Comparison of ENCODE assay signal across 14 cellular contexts in genomic region chr4:13248621-13249298, GRCh38.
DNase-seq lines count a peak whose midpoint lies in the region; ATAC-seq, FAIRE-seq and TF ChIP-seq lines count a peak whose summit lies in the region.
"Had no signal": no experiment of that assay in that cellular context is flagged by ENCODE, and none has a peak within 500 bp of the region (broad histone marks: within the 10 kb centered on the region; RNA-seq: fewer than 3 reads in every experiment).

No MANE protein-coding gene starts in this region.

- DNase-seq in AG08395 (ENCODE audit: low spot score) (peak; percentile 7), H7 (peak; percentile 37), RWPE2 (ENCODE audit: low spot score) (no peak), glutamatergic neuron (no peak), SK-N-DZ (ENCODE audit: low spot score) (no peak), prostate gland (ENCODE audit: low spot score) (no peak), GM12892 (ENCODE audit: insufficient read length) (no peak), NCI-H146 treated with DMSO at 0.1 percent for 48 hours (lab: John Stamatoyannopoulos, UW; ENCODE audit: unreplicated experiment) (no peak)
- DNase-seq: activated CD8-positive, alpha-beta T cell treated with anti-CD3 and anti-CD28 coated beads, Interleukin-2, amount 10 ng/mL, durations not matched to agents 7 days and 5 days; activated naive CD8-positive, alpha-beta T cell treated with anti-CD3 and anti-CD28 coated beads, Interleukin-2, amount 50 U/mL, for 24 hours; effector CD4-positive, alpha-beta T cell; nephron progenitor cell; stimulated activated naive CD4-positive, alpha-beta T cell treated with Interleukin-2 at 50 U/mL for 16 hours had no signal

- no peaks in the 10 kb centered on the region for H3K4me1 Mint-ChIP-seq in glutamatergic neuron (ENCODE audit: low read depth, unreplicated experiment)
- H3K4me1 Mint-ChIP-seq: activated naive CD8-positive, alpha-beta T cell treated with anti-CD3 and anti-CD28 coated beads, Interleukin-2, amount 50 U/mL, for 24 hours had no signal

- H3K36me3 ChIP-seq in H7 (replicated peaks; ENCODE audit: control insufficient read depth, insufficient read depth, low read length) (no peaks in the 10 kb centered on the region), RWPE2 (ENCODE audit: low read depth) (no peaks in the 10 kb centered on the region), prostate gland (no peaks in the 10 kb centered on the region)

- H3K36me3 Mint-ChIP-seq in glutamatergic neuron (ENCODE audit: unreplicated experiment) = peaks cover 7% of the 10 kb centered on the region

- no peak for TF ChIP-seq POLR2A in prostate gland (IDR thresholded peaks at IDR 0.05)
- no peak for TF ChIP-seq POLR2A in GM12892 (IDR thresholded peaks at IDR 0.05; ENCODE audit: low read depth, low read length)

- H3K4me3 Mint-ChIP-seq in glutamatergic neuron (ENCODE audit: unreplicated experiment) = no peak overlapping the region
- H3K4me3 Mint-ChIP-seq: activated CD8-positive, alpha-beta T cell treated with anti-CD3 and anti-CD28 coated beads, Interleukin-2, amount 10 ng/mL, durations not matched to agents 7 days and 5 days; activated naive CD8-positive, alpha-beta T cell treated with anti-CD3 and anti-CD28 coated beads, Interleukin-2, amount 50 U/mL, for 24 hours; nephron progenitor cell had no signal

- FAIRE-seq in GM12892 (lab: Jason Lieb, UNC) = no peak
- FAIRE-seq: GM12891 had no signal

- WGBS in prostate gland = 58% methylated on average over 2 of the region's 2 CpGs

- no peak overlapping the region for H3K27ac Mint-ChIP-seq in glutamatergic neuron (ENCODE audit: unreplicated experiment)
- H3K27ac Mint-ChIP-seq: activated CD8-positive, alpha-beta T cell treated with anti-CD3 and anti-CD28 coated beads, Interleukin-2, amount 10 ng/mL, durations not matched to agents 7 days and 5 days; activated naive CD8-positive, alpha-beta T cell treated with anti-CD3 and anti-CD28 coated beads, Interleukin-2, amount 50 U/mL, for 24 hours; nephron progenitor cell had no signal

- TF ChIP-seq CTCF in RWPE2 (IDR thresholded peaks at IDR 0.05; ENCODE audit: poor library complexity, severe bottlenecking) = peak; percentile 21
- TF ChIP-seq CTCF in glutamatergic neuron (IDR thresholded peaks at IDR 0.05; ENCODE audit: partially characterized antibody, unreplicated experiment) = peak; percentile 55
- TF ChIP-seq CTCF in prostate gland (IDR thresholded peaks at IDR 0.05) = no peak

- intact Hi-C loops in prostate gland (cut with DNase I) = no loop called here

- H3K4me3 ChIP-seq in H7 (ENCODE audit: insufficient read depth, low read depth, low read length) = no peak overlapping the region
- H3K4me3 ChIP-seq in RWPE2 (ENCODE audit: severe bottlenecking) = no peak overlapping the region
- H3K4me3 ChIP-seq in prostate gland = no peak overlapping the region

- no peak overlapping the region for H3K27ac ChIP-seq in RWPE2 (ENCODE audit: poor library complexity, severe bottlenecking)
- H3K27ac ChIP-seq in prostate gland = no peak overlapping the region

- no peaks in the 10 kb centered on the region for H3K27me3 Mint-ChIP-seq in glutamatergic neuron (ENCODE audit: unreplicated experiment)
- H3K27me3 Mint-ChIP-seq: activated naive CD8-positive, alpha-beta T cell treated with anti-CD3 and anti-CD28 coated beads, Interleukin-2, amount 50 U/mL, for 24 hours had no signal

- H3K9me3 Mint-ChIP-seq in glutamatergic neuron (ENCODE audit: unreplicated experiment) = peaks cover 6% of the 10 kb centered on the region

- no peak for ATAC-seq in RWPE2 (ENCODE audit: low read depth)
- ATAC-seq: activated CD8-positive, alpha-beta T cell treated with anti-CD3 and anti-CD28 coated beads, Interleukin-2, amount 10 ng/mL, durations not matched to agents 7 days and 5 days; activated naive CD8-positive, alpha-beta T cell treated with anti-CD3 and anti-CD28 coated beads, Interleukin-2, amount 50 U/mL, for 24 hours had no signal

- H3K4me1 ChIP-seq in RWPE2 (ENCODE audit: insufficient read depth, poor library complexity, severe bottlenecking) (no peaks in the 10 kb centered on the region), prostate gland (replicated peaks) (no peaks in the 10 kb centered on the region)

- no peaks in the 10 kb centered on the region for H3K27me3 ChIP-seq in H7 (ENCODE audit: control insufficient read depth, insufficient read depth, low read length)
- no peaks in the 10 kb centered on the region for H3K27me3 ChIP-seq in RWPE2 (ENCODE audit: insufficient read depth, poor library complexity, severe bottlenecking)
- no peaks in the 10 kb centered on the region for H3K27me3 ChIP-seq in prostate gland (replicated peaks; ENCODE audit: insufficient read depth)

- H3K9me3 ChIP-seq in RWPE2 (ENCODE audit: severe bottlenecking) = no peaks in the 10 kb centered on the region
- H3K9me3 ChIP-seq in prostate gland = no peaks in the 10 kb centered on the region

Comparison
In these comparisons a context has a peak if more than half of its experiments do, and no peak if none do; other contexts are left out.
1. DNase-seq: peak in AG08395 (single experiment) and H7 (single experiment); none in RWPE2 (single experiment), glutamatergic neuron (single experiment), SK-N-DZ (single experiment), prostate gland (single experiment), GM12892 (single experiment) and NCI-H146 treated with DMSO at 0.1 percent for 48 hours (single experiment).
2. CTCF ChIP-seq: peak in RWPE2 (single experiment) and glutamatergic neuron (single experiment); none in prostate gland (0 of 4).